Comparison of ENCODE assay signal across 27 cellular contexts in the genomic region with DNA sequence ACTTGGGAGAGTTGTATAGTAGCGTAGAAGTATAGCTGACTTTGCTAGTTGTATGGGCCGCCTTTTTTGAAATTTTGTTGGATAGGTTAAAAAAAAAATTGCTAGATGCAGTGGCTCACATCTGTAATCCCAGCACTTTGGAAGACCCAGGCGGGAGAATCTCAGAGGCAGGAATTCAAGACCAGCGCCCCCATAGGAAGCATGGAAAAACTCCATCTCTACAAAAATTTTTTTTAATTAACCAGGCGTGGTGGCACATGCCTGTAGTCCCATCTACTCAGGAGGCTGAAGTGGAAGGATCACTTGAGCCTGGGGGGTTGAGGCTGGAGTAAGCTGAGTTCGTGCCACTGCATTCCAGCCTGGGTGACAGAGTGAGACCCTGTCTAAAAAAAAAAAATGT. TPM values are rescaled to one million over a fixed set of nuclear protein-coding genes. Genes with fewer than 3 reads are reported as not detected.
DNase-seq lines count a peak whose midpoint lies in the region; ATAC-seq, FAIRE-seq and TF ChIP-seq lines count a peak whose summit lies in the region.
"Had no signal": no experiment of that assay in that cellular context is flagged by ENCODE, and none has a peak within 500 bp of the region (broad histone marks: within the 10 kb centered on the region; RNA-seq: fewer than 3 reads in every experiment).

No MANE protein-coding gene starts in this region.

- H3K79me1 ChIP-seq in H1 (ENCODE audit: low read depth, low read length): no peaks in the 10 kb centered on the region

- no peak overlapping the region for H2AFZ ChIP-seq in H1 (ENCODE audit: low read length)
- H2AFZ ChIP-seq: hepatocyte had no signal

- no peak overlapping the region for H3K4me2 ChIP-seq in H1 (ENCODE audit: insufficient read depth in 1 of 2, low read depth in 2 of 2, low read length in 2 of 2)
- H3K4me2 ChIP-seq: hepatocyte had no signal

- no peak overlapping the region for H3K4me3 Mint-ChIP-seq in nephron progenitor cell
- no peak overlapping the region for H3K4me3 Mint-ChIP-seq in activated CD8-positive, alpha-beta memory T cell treated with anti-CD3 and anti-CD28 coated beads, Interleukin-2, amount 10 ng/mL, durations not matched to agents 7 days and 5 days
- H3K4me3 Mint-ChIP-seq: activated CD8-positive, alpha-beta T cell treated with anti-CD3 and anti-CD28 coated beads for 36 hours; CD4-positive, alpha-beta memory T cell; stimulated activated memory B cell treated with anti-CD40 and anti-IgM and Interleukin-4, amounts not matched to agents 10 μg/mL and 1 μg/mL and 100 μg/mL, for 72 hours had no signal

- H3K9me3 ChIP-seq in H1 (ENCODE audit: insufficient read depth in 2 of 2, low read depth in 1 of 2, low read length in 1 of 2): no peaks in the 10 kb centered on the region
- H3K9me3 ChIP-seq: lower lobe of right lung, neutrophil, thoracic aorta had no signal

- H4K91ac ChIP-seq in H1 (replicated peaks; ENCODE audit: insufficient read length, low read length): no peak overlapping the region

- TF ChIP-seq CTCF in HFF-Myc (IDR thresholded peaks at IDR 0.05; ENCODE audit: low read depth, low read length, missing control alignments): peak; percentile 25
- peak; percentile 15 to 33 (median 31); a peak in 3 of 4 replicates for TF ChIP-seq CTCF in H1 (IDR thresholded peaks at IDR 0.05; ENCODE audit: control extremely low read depth in 1 of 3, insufficient read depth in 1 of 3, low read depth in 1 of 3, low read length in 3 of 3)
- peak; percentile 18 for TF ChIP-seq CTCF in nephron progenitor cell (IDR thresholded peaks at IDR 0.05)

- H3K36me3 ChIP-seq in H1 (ENCODE audit: control insufficient read depth in 2 of 4, insufficient read depth in 4 of 4, low read length in 3 of 4): peaks cover 0 to 24% (median 11%) of the 10 kb centered on the region in 4 experiments; a peak in 5 of 8 replicates
- H3K36me3 ChIP-seq: thoracic aorta had no signal

- H3K4me3 ChIP-seq in HFF-Myc (replicated peaks; ENCODE audit: low read depth, low read length): no peak overlapping the region
- no peak overlapping the region for H3K4me3 ChIP-seq in H1 (ENCODE audit: extremely low read depth in 1 of 4, insufficient read depth in 2 of 4, low read depth in 3 of 4, low read length in 4 of 4)
- H3K4me3 ChIP-seq: GM12878, hepatocyte, lower lobe of right lung, thoracic aorta had no signal

- no peak overlapping the region for H2BK5ac ChIP-seq in H1 (ENCODE audit: low read depth, low read length)

- no peak overlapping the region for H3K27ac ChIP-seq in H1 (ENCODE audit: low read depth, low read length)
- H3K27ac ChIP-seq: hepatocyte, HL-60, lower lobe of right lung, neutrophil, thoracic aorta had no signal

- H3K23ac ChIP-seq in H1 (ENCODE audit: insufficient read length): no peak overlapping the region

- no peak for TF ChIP-seq POLR2A in H1 (IDR thresholded peaks at IDR 0.05; ENCODE audit: control extremely low read depth in 1 of 2, low read depth in 2 of 2, low read length in 2 of 2)

- no peak overlapping the region for H2BK20ac ChIP-seq in H1 (ENCODE audit: low read length)

- POLR2A ChIA-PET in H1 (lab: Charles Lee; ENCODE audit: partially characterized antibody): no interaction called here

- H3K9me3 Mint-ChIP-seq in nephron progenitor cell: no peaks in the 10 kb centered on the region
- no peaks in the 10 kb centered on the region for H3K9me3 Mint-ChIP-seq in activated CD8-positive, alpha-beta memory T cell treated with anti-CD3 and anti-CD28 coated beads, Interleukin-2, amount 10 ng/mL, durations not matched to agents 7 days and 5 days (ENCODE audit: low read depth)
- H3K9me3 Mint-ChIP-seq: activated CD8-positive, alpha-beta T cell treated with anti-CD3 and anti-CD28 coated beads for 36 hours; stimulated activated memory B cell treated with anti-CD40 and anti-IgM and Interleukin-4, amounts not matched to agents 10 μg/mL and 1 μg/mL and 100 μg/mL, for 72 hours had no signal

- no peak overlapping the region for H3K56ac ChIP-seq in H1 (replicated peaks; ENCODE audit: insufficient read length, low read depth, low read length)

- peaks cover 2% of the 10 kb centered on the region for H3K27me3 Mint-ChIP-seq in nephron progenitor cell (ENCODE audit: low read depth, poor library complexity)
- H3K27me3 Mint-ChIP-seq in activated CD8-positive, alpha-beta memory T cell treated with anti-CD3 and anti-CD28 coated beads, Interleukin-2, amount 10 ng/mL, durations not matched to agents 7 days and 5 days: no peaks in the 10 kb centered on the region
- H3K27me3 Mint-ChIP-seq: activated CD8-positive, alpha-beta T cell treated with anti-CD3 and anti-CD28 coated beads for 36 hours; CD4-positive, alpha-beta memory T cell; stimulated activated memory B cell treated with anti-CD40 and anti-IgM and Interleukin-4, amounts not matched to agents 10 μg/mL and 1 μg/mL and 100 μg/mL, for 72 hours had no signal

- no peak overlapping the region for H2BK15ac ChIP-seq in H1 (ENCODE audit: low read length)

- CTCF ChIA-PET in H1 (lab: Charles Lee; ENCODE audit: partially characterized antibody): interaction anchor here (0.5 to 2.5 kb wide), 7 partner anchors 8 to 1590 kb away, joined by 3 to 8 read pairs (median 4); no protein-coding TSS in a partner anchor
- CTCF ChIA-PET in activated CD8-positive, alpha-beta memory T cell treated with anti-CD3 and anti-CD28 coated beads, Interleukin-2, amount 10 ng/mL, durations not matched to agents 7 days and 5 days (lab: Charles Lee): no interaction called here

- no peak overlapping the region for H3K4ac ChIP-seq in H1 (replicated peaks; ENCODE audit: insufficient read length, low read depth, low read length)

- DNase-seq in EH (ENCODE audit: low read depth) (peak; percentile 13), HFF-Myc (ENCODE audit: extremely low read depth, low read depth) (no peak), H1 (ENCODE audit: low read depth in 1 of 2, low spot score in 2 of 2) (no peak), nephron progenitor cell (no peak), RPMI8226 (no peak), NCI-H1417 (lab: John Stamatoyannopoulos, UW) (no peak), mesenteric fat pad (ENCODE audit: low spot score) (no peak)
- no peak for DNase-seq in activated CD8-positive, alpha-beta memory T cell treated with anti-CD3 and anti-CD28 coated beads, Interleukin-2, amount 10 ng/mL, durations not matched to agents 7 days and 5 days
- DNase-seq: activated CD4-positive, CD25-positive, alpha-beta regulatory T cell treated with anti-CD3 and anti-CD28 coated beads, Interleukin-2, amount 50 U/mL, for 72 hours; activated CD8-positive, alpha-beta T cell treated with anti-CD3 and anti-CD28 coated beads for 36 hours; activated naive CD4-positive, alpha-beta T cell; activated T-cell treated with anti-CD3 and anti-CD28 coated beads, Interleukin-2, amount 50 U/mL, for 1 hour; amniotic stem cell; caudate nucleus; CD4-positive, alpha-beta memory T cell; DMS153; foreskin fibroblast; lower lobe of right lung; NCI-H524 treated with DMSO at 0.1 percent for 48 hours; small intestine; T1000 had no signal

- no peaks in the 10 kb centered on the region for H4K20me1 ChIP-seq in H1 (replicated peaks in 1 of 2; ENCODE audit: control insufficient read depth in 1 of 2, insufficient read depth in 2 of 2, low read length in 2 of 2)

- no peak overlapping the region for H2AK5ac ChIP-seq in H1 (ENCODE audit: low read depth, low read length)

- H3K27me3 ChIP-seq in H1 (replicated peaks in 1 of 4; ENCODE audit: control insufficient read depth in 3 of 4, extremely low read depth in 1 of 4, insufficient read depth in 3 of 4, low read length in 3 of 4): no peaks in the 10 kb centered on the region
- H3K27me3 ChIP-seq: hepatocyte, neutrophil had no signal

- no peak for ATAC-seq in activated CD8-positive, alpha-beta memory T cell treated with anti-CD3 and anti-CD28 coated beads, Interleukin-2, amount 10 ng/mL, durations not matched to agents 7 days and 5 days
- ATAC-seq: activated CD8-positive, alpha-beta T cell treated with anti-CD3 and anti-CD28 coated beads for 36 hours; GM12878; lower lobe of right lung; stimulated activated memory B cell treated with anti-CD40 and anti-IgM and Interleukin-4, amounts not matched to agents 10 μg/mL and 1 μg/mL and 100 μg/mL, for 72 hours had no signal

- H3K9ac ChIP-seq in H1 (replicated peaks in 1 of 4; ENCODE audit: extremely low read depth in 1 of 4, low read depth in 3 of 4, low read length in 3 of 4): no peak overlapping the region

- FAIRE-seq in H1 (lab: Jason Lieb, UNC): no peak
- FAIRE-seq: GM12878, small intestine had no signal

- H3K27ac Mint-ChIP-seq in nephron progenitor cell: no peak overlapping the region
- H3K27ac Mint-ChIP-seq in activated CD8-positive, alpha-beta memory T cell treated with anti-CD3 and anti-CD28 coated beads, Interleukin-2, amount 10 ng/mL, durations not matched to agents 7 days and 5 days: no peak overlapping the region
- H3K27ac Mint-ChIP-seq: activated CD8-positive, alpha-beta T cell treated with anti-CD3 and anti-CD28 coated beads for 36 hours; stimulated activated memory B cell treated with anti-CD40 and anti-IgM and Interleukin-4, amounts not matched to agents 10 μg/mL and 1 μg/mL and 100 μg/mL, for 72 hours had no signal

- H2BK120ac ChIP-seq in H1 (replicated peaks; ENCODE audit: low read depth, low read length): no peak overlapping the region

- H4K5ac ChIP-seq in H1 (ENCODE audit: insufficient read length, low read depth, low read length): no peak overlapping the region

- no peaks in the 10 kb centered on the region for H3K4me1 Mint-ChIP-seq in nephron progenitor cell
- H3K4me1 Mint-ChIP-seq in activated CD8-positive, alpha-beta memory T cell treated with anti-CD3 and anti-CD28 coated beads, Interleukin-2, amount 10 ng/mL, durations not matched to agents 7 days and 5 days: peaks cover 5% of the 10 kb centered on the region
- H3K4me1 Mint-ChIP-seq: stimulated activated memory B cell treated with anti-CD40 and anti-IgM and Interleukin-4, amounts not matched to agents 10 μg/mL and 1 μg/mL and 100 μg/mL, for 72 hours had no signal

- no peaks in the 10 kb centered on the region for H3K79me2 ChIP-seq in H1 (ENCODE audit: control insufficient read depth in 1 of 2, insufficient read depth in 2 of 2, low read length in 2 of 2)
- H3K79me2 ChIP-seq: hepatocyte had no signal

- peak; percentile 16 to 29; a peak in 2 of 4 replicates for TF ChIP-seq RAD21 in H1 (IDR thresholded peaks at IDR 0.05 in 1 of 2, conservative IDR thresholded peaks at IDR 0.05 in 1 of 2; ENCODE audit: low read depth in 2 of 2, low read length in 2 of 2)

- no peak overlapping the region for H3K18ac ChIP-seq in H1 (ENCODE audit: extremely low read depth, low read length)

- H3K4me1 ChIP-seq in H1 (replicated peaks in 1 of 4; ENCODE audit: control insufficient read depth in 3 of 4, insufficient read depth in 4 of 4, low read length in 3 of 4): no peaks in the 10 kb centered on the region
- H3K4me1 ChIP-seq: lower lobe of right lung had no signal

- no peaks in the 10 kb centered on the region for H3K23me2 ChIP-seq in H1 (ENCODE audit: low read depth, low read length)

- no peak overlapping the region for H4K8ac ChIP-seq in H1 (ENCODE audit: extremely low read depth, insufficient read depth, low read length)

- peaks cover 53% of the 10 kb centered on the region for H3K36me3 Mint-ChIP-seq in nephron progenitor cell (ENCODE audit: low read depth)
- H3K36me3 Mint-ChIP-seq in activated CD8-positive, alpha-beta memory T cell treated with anti-CD3 and anti-CD28 coated beads, Interleukin-2, amount 10 ng/mL, durations not matched to agents 7 days and 5 days: peaks cover 41% of the 10 kb centered on the region

- 67% methylated on average over 6 of the region's 6 CpGs; no CpG with 5 or more reads in 1 of the 2 experiments for WGBS in H1 (ENCODE audit: extremely low coverage in 1 of 2, insufficient coverage in 1 of 2, insufficient read length in 1 of 2, insufficient replicate concordance in 2 of 2, low coverage in 1 of 2, low lambda C conversion rate in 2 of 2, missing lambda C conversion rate in 1 of 2), 2 experiments

- H2BK12ac ChIP-seq in H1 (ENCODE audit: low read depth, low read length): no peak overlapping the region

- no peak for TF ChIP-seq EP300 in H1 (IDR thresholded peaks at IDR 0.05; ENCODE audit: borderline replicate concordance in 1 of 2, low read depth in 2 of 2, low read length in 2 of 2)

- H3K14ac ChIP-seq in H1 (ENCODE audit: insufficient read length): no peak overlapping the region

RNA-seq across cellular contexts. Expression of gene SMC5, which starts 59.2 kb away (rescaled TPM):
- total RNA-seq in H1 (2021; fragmentation: NEBNext Ultra II Directional; extraction: Animal tissue kit (Norgen Biotek cat#: 25700)): 22.5 and 22.6 TPM in 2 replicates
- 3.8 and 4.5 TPM in 2 replicates for polyA plus RNA-seq in H1 (2011; rRNA removed)
- polyA plus RNA-seq in H1 (2011; cell fraction: cytosol; rRNA removed): 8.3 TPM
- polyA plus RNA-seq in H1 (2011; cell fraction: nucleus; rRNA removed): 4.8 TPM
- 6.3 to 16.5 TPM (median 7.3 TPM) in 4 replicates for polyA plus RNA-seq in H1 (2012, experiment 1 of 2)
- polyA plus RNA-seq in H1 (2012, experiment 2 of 2): 0.50 TPM
- 17.1 TPM for polyA plus RNA-seq in H1 (2013, experiment 1 of 2)
- 15.6 TPM for polyA plus RNA-seq in H1 (2013, experiment 2 of 2)
- polyA minus RNA-seq in H1 (2011; rRNA and poly(A)+ RNA removed): 5.3 and 8.9 TPM in 2 replicates
- 7.9 TPM for polyA minus RNA-seq in H1 (2011; cell fraction: cytosol; rRNA and poly(A)+ RNA removed)
- 16.3 TPM for polyA minus RNA-seq in H1 (2011; cell fraction: nucleus; rRNA and poly(A)+ RNA removed)
- total RNA-seq in activated CD8-positive, alpha-beta memory T cell treated with anti-CD3 and anti-CD28 coated beads, Interleukin-2, amount 10 ng/mL, durations not matched to agents 7 days and 5 days: 10 to 100 TPM; 38.0 to 39.4 TPM
- 23.5 TPM for total RNA-seq in mesenteric fat pad
